Comparison of ENCODE assay signal across 16 cellular contexts in genomic region chr11:56057661-56058237, GRCh38. TPM values are rescaled to one million over a fixed set of nuclear protein-coding genes. Genes with fewer than 3 reads are reported as not detected.
DNase-seq lines count a peak whose midpoint lies in the region; FAIRE-seq and TF ChIP-seq lines count a peak whose summit lies in the region.
"Not testable (repeated sequence)": the region's sequence is repeated elsewhere in the genome, so short reads cannot be mapped to it uniquely, and the experiment has no call there.
"Had no signal": no experiment of that assay in that cellular context is flagged by ENCODE, and none has a peak within 500 bp of the region (broad histone marks: within the 10 kb centered on the region; RNA-seq: fewer than 3 reads in every experiment).

No MANE protein-coding gene starts in this region.

- not testable (repeated sequence) for H4K91ac ChIP-seq in H9 (ENCODE audit: insufficient read length, low read depth, low read length); H1 (replicated peaks; ENCODE audit: insufficient read length, low read length)

- not testable (repeated sequence) for TF ChIP-seq POLR2A in H1 (IDR thresholded peaks at IDR 0.05; ENCODE audit: control extremely low read depth in 1 of 2, low read depth in 2 of 2, low read length in 2 of 2)

- not testable (repeated sequence) for H2BK15ac ChIP-seq in H9 (ENCODE audit: low read depth, low read length); H1 (ENCODE audit: low read length); mesendoderm (replicated peaks; ENCODE audit: low read depth)

- H3K4me3 ChIP-seq in Caco-2 (ENCODE audit: low read depth, low read length); H1 (ENCODE audit: extremely low read depth in 1 of 4, insufficient read depth in 2 of 4, low read depth in 3 of 4, low read length in 4 of 4); mesendoderm (ENCODE audit: low read length); smooth muscle cell: not testable (repeated sequence)

- not testable (repeated sequence) for H2AK5ac ChIP-seq in H9 (ENCODE audit: insufficient read length, low read length); H1 (ENCODE audit: low read depth, low read length); mesendoderm (ENCODE audit: low read length)

- H3K9ac ChIP-seq in H9 (ENCODE audit: extremely low read depth, insufficient read length, low read length); H1 (replicated peaks in 1 of 4; ENCODE audit: extremely low read depth in 1 of 4, low read depth in 3 of 4, low read length in 3 of 4); mesendoderm (ENCODE audit: low read length); smooth muscle cell (ENCODE audit: low read depth): not testable (repeated sequence)

- H3F3A ChIP-seq in smooth muscle cell (ENCODE audit: low read depth), result not testable (repeated sequence)

- H3K36me3 ChIP-seq in Caco-2 (ENCODE audit: control insufficient read depth, insufficient read depth, low read length); H1 (ENCODE audit: control insufficient read depth in 2 of 4, insufficient read depth in 4 of 4, low read length in 3 of 4); mesendoderm (ENCODE audit: control insufficient read depth, insufficient read depth, low read length); smooth muscle cell (ENCODE audit: low read depth): not testable (repeated sequence)

- not testable (repeated sequence) for H3K23me2 ChIP-seq in H9 (ENCODE audit: insufficient read length, low read depth, low read length, poor library complexity, severe bottlenecking); H1 (ENCODE audit: low read depth, low read length)

- H3K79me2 ChIP-seq in H9 (ENCODE audit: insufficient read depth, low read length); H1 (ENCODE audit: control insufficient read depth in 1 of 2, insufficient read depth in 2 of 2, low read length in 2 of 2); mesendoderm (ENCODE audit: control insufficient read depth, insufficient read depth, low read length); smooth muscle cell (ENCODE audit: low read depth): not testable (repeated sequence)

- not testable (repeated sequence) for H2BK12ac ChIP-seq in H9 (ENCODE audit: insufficient read length, low read depth, low read length); H1 (ENCODE audit: low read depth, low read length)

- POLR2A ChIA-PET in Caco-2 (lab: Charles Lee); H1 (lab: Charles Lee; ENCODE audit: partially characterized antibody): not testable (repeated sequence)

- DNase-seq in Caco-2 (peak; percentile 81 to 83), H9 (peak; percentile 55), NCI-H748 (lab: John Stamatoyannopoulos, UW; ENCODE audit: unreplicated experiment) (peak; percentile 44), H1 (ENCODE audit: low read depth in 1 of 2, low spot score in 2 of 2) (peak; percentile 25 to 48), iPS DF 4.7 (ENCODE audit: extremely low read depth, low spot score) (peak; percentile 11), mesendoderm (peak; percentile 89)
- not testable (repeated sequence) for DNase-seq in smooth muscle cell (lab: John Stamatoyannopoulos, UW; ENCODE audit: unreplicated experiment)

- H3T11ph ChIP-seq in H9 (ENCODE audit: low read length), result not testable (repeated sequence)

- H3K4ac ChIP-seq in H9 (ENCODE audit: low read depth, low read length); H1 (replicated peaks; ENCODE audit: insufficient read length, low read depth, low read length); mesendoderm (ENCODE audit: low read depth, low read length): not testable (repeated sequence)

- not testable (repeated sequence) for H4K5ac ChIP-seq in H9 (ENCODE audit: insufficient read length, low read depth, low read length); H1 (ENCODE audit: insufficient read length, low read depth, low read length); mesendoderm (ENCODE audit: low read length)

- not testable (repeated sequence) for H4K20me1 ChIP-seq in H9 (ENCODE audit: control insufficient read depth, insufficient read depth, insufficient read length); H1 (replicated peaks in 1 of 2; ENCODE audit: control insufficient read depth in 1 of 2, insufficient read depth in 2 of 2, low read length in 2 of 2); smooth muscle cell (ENCODE audit: low read depth)

- H3K36me3 Mint-ChIP-seq in Caco-2 (ENCODE audit: insufficient read depth, unreplicated experiment), result peaks cover 14% of the 10 kb centered on the region
- not testable (repeated sequence) for H3K36me3 Mint-ChIP-seq in H9 (ENCODE audit: insufficient read depth in 1 of 3, low read depth in 3 of 3)

- not testable (repeated sequence) for H3K23ac ChIP-seq in H9 (ENCODE audit: insufficient read length, low read depth, low read length); H1 (ENCODE audit: insufficient read length); mesendoderm (ENCODE audit: low read length)

- TF ChIP-seq EP300 in H1 (IDR thresholded peaks at IDR 0.05; ENCODE audit: borderline replicate concordance in 1 of 2, low read depth in 2 of 2, low read length in 2 of 2), result not testable (repeated sequence)

- H3K14ac ChIP-seq in H9 (ENCODE audit: insufficient read depth, low read length); H1 (ENCODE audit: insufficient read length): not testable (repeated sequence)

- H2AFZ ChIP-seq in H9 (ENCODE audit: low read length); H1 (ENCODE audit: low read length): not testable (repeated sequence)
- H2AFZ ChIP-seq in smooth muscle cell (ENCODE audit: low read depth), result peak overlapping the region; percentile 62

- H3K56ac ChIP-seq in H9 (ENCODE audit: insufficient read length, low read depth, low read length); H1 (replicated peaks; ENCODE audit: insufficient read length, low read depth, low read length); mesendoderm (ENCODE audit: low read length): not testable (repeated sequence)

- not testable (repeated sequence) for H3K18ac ChIP-seq in H9 (ENCODE audit: insufficient read length, low read depth, low read length); H1 (ENCODE audit: extremely low read depth, low read length); mesendoderm (ENCODE audit: low read length)

- not testable (repeated sequence) for H2BK20ac ChIP-seq in H9 (ENCODE audit: low read depth, low read length, poor library complexity, severe bottlenecking); H1 (ENCODE audit: low read length)

- H3K9me3 ChIP-seq in Caco-2; H9 (ENCODE audit: control insufficient read depth, low read depth, low read length); H1 (ENCODE audit: insufficient read depth in 2 of 2, low read depth in 1 of 2, low read length in 1 of 2); smooth muscle cell (replicated peaks; ENCODE audit: low read depth): not testable (repeated sequence)

- WGBS in H9 (ENCODE audit: extremely low coverage, insufficient read length, low lambda C conversion rate), result no CpG with 5 or more reads among the region's 7 CpGs
- WGBS in H1 (ENCODE audit: extremely low coverage in 1 of 2, insufficient coverage in 1 of 2, insufficient read length in 1 of 2, insufficient replicate concordance in 2 of 2, low coverage in 1 of 2, low lambda C conversion rate in 2 of 2, missing lambda C conversion rate in 1 of 2), 2 experiments, result 37% methylated on average over 5 of the region's 7 CpGs; no CpG with 5 or more reads in 1 of the 2 experiments
- no CpG with 5 or more reads among the region's 7 CpGs for WGBS in mesendoderm (ENCODE audit: extremely low coverage, insufficient coverage, low lambda C conversion rate)
- WGBS in smooth muscle cell (ENCODE audit: low lambda C conversion rate), result 5% methylated on average over 7 of the region's 7 CpGs

- H3K4me1 ChIP-seq in Caco-2, result peaks cover 45% of the 10 kb centered on the region
- H3K4me1 ChIP-seq in H9 (ENCODE audit: insufficient read depth, low read length); H1 (replicated peaks in 1 of 4; ENCODE audit: control insufficient read depth in 3 of 4, insufficient read depth in 4 of 4, low read length in 3 of 4); mesendoderm (ENCODE audit: control insufficient read depth, low read depth, low read length); smooth muscle cell (ENCODE audit: low read depth): not testable (repeated sequence)

- FAIRE-seq in H1 (lab: Jason Lieb, UNC), result peak; percentile 86

- not testable (repeated sequence) for H3K9me3 Mint-ChIP-seq in Caco-2 (ENCODE audit: unreplicated experiment)
- peaks cover 12 to 16% of the 10 kb centered on the region in 2 experiments; a peak in 4 of 5 replicates for H3K9me3 Mint-ChIP-seq in H9

- H3K27ac Mint-ChIP-seq in Caco-2 (ENCODE audit: unreplicated experiment) (peak overlapping the region; percentile 86), H9 (peak overlapping the region; percentile 70 to 95 (median 83); a peak in 6 of 7 replicates)

- not testable (repeated sequence) for H3K27me3 ChIP-seq in Caco-2 (replicated peaks; ENCODE audit: control insufficient read depth, insufficient read depth, low read length); H9 (ENCODE audit: insufficient read depth, low read length); H1 (replicated peaks in 1 of 4; ENCODE audit: control insufficient read depth in 3 of 4, extremely low read depth in 1 of 4, insufficient read depth in 3 of 4, low read length in 3 of 4); mesendoderm (ENCODE audit: insufficient read depth, low read length, poor library complexity); smooth muscle cell (ENCODE audit: low read depth)

- TF ChIP-seq CTCF in Caco-2 (IDR thresholded peaks at IDR 0.05; ENCODE audit: insufficient read depth in 1 of 2, low read depth in 1 of 2, low read length in 1 of 2, severe bottlenecking in 1 of 2, unreplicated experiment in 1 of 2); H9 (conservative IDR thresholded peaks at IDR 0.05); H1 (IDR thresholded peaks at IDR 0.05; ENCODE audit: control extremely low read depth in 1 of 3, insufficient read depth in 1 of 3, low read depth in 1 of 3, low read length in 3 of 3); smooth muscle cell (IDR thresholded peaks at IDR 0.05; ENCODE audit: borderline replicate concordance, insufficient read depth, poor library complexity, severe bottlenecking): not testable (repeated sequence)

- H3K4me2 ChIP-seq in H9 (ENCODE audit: insufficient read depth, insufficient read length, low read length); mesendoderm (ENCODE audit: low read length); smooth muscle cell: not testable (repeated sequence)
- H3K4me2 ChIP-seq in H1 (ENCODE audit: insufficient read depth in 1 of 2, low read depth in 2 of 2, low read length in 2 of 2), result peak overlapping the region; percentile 28 to 36; a peak in 2 of 4 replicates

- H2BK120ac ChIP-seq in H9 (ENCODE audit: low read depth, low read length, poor library complexity, severe bottlenecking); H1 (replicated peaks; ENCODE audit: low read depth, low read length); mesendoderm (ENCODE audit: low read depth, low read length): not testable (repeated sequence)

- not testable (repeated sequence) for H3K79me1 ChIP-seq in H9 (ENCODE audit: insufficient read depth, low read depth, low read length, poor library complexity, severe bottlenecking); H1 (ENCODE audit: low read depth, low read length); mesendoderm (ENCODE audit: low read length)

- not testable (repeated sequence) for TF ChIP-seq RAD21 in H1 (IDR thresholded peaks at IDR 0.05 in 1 of 2, conservative IDR thresholded peaks at IDR 0.05 in 1 of 2; ENCODE audit: low read depth in 2 of 2, low read length in 2 of 2)

- not testable (repeated sequence) for H2BK5ac ChIP-seq in H9 (ENCODE audit: insufficient read length, low read length); mesendoderm (ENCODE audit: low read length)
- peak overlapping the region; percentile 66; the same call in 1 of the 2 replicates for H2BK5ac ChIP-seq in H1 (ENCODE audit: low read depth, low read length)

- H3K4me1 Mint-ChIP-seq in Caco-2 (ENCODE audit: low read depth, unreplicated experiment) (peaks cover 39% of the 10 kb centered on the region), H9 (peaks cover 40 to 50% of the 10 kb centered on the region in 2 experiments)

- not testable (repeated sequence) for BruUV-seq in Caco-2 (replicated peaks; lab: Mats Ljungman, UMichigan)

- peak overlapping the region; percentile 32 for H3K27ac ChIP-seq in H9 (ENCODE audit: insufficient read length, low read depth, low read length)
- not testable (repeated sequence) for H3K27ac ChIP-seq in H1 (ENCODE audit: low read depth, low read length); mesendoderm (ENCODE audit: low read depth, low read length); smooth muscle cell (ENCODE audit: low read depth)

- intact Hi-C loops in Caco-2 (cut with micrococcal nuclease; ENCODE audit: unreplicated experiment), result loop anchor here (1.0 to 5.0 kb wide), 5 partner anchors 9 to 101 kb away; no protein-coding TSS in a partner anchor

- CTCF ChIA-PET in Caco-2 (lab: Charles Lee); H1 (lab: Charles Lee; ENCODE audit: partially characterized antibody): not testable (repeated sequence)

- H3K4me3 Mint-ChIP-seq in Caco-2 (ENCODE audit: unreplicated experiment), result peak overlapping the region; percentile 24
- not testable (repeated sequence) for H3K4me3 Mint-ChIP-seq in H9

- not testable (repeated sequence) for H4K8ac ChIP-seq in H9 (replicated peaks; ENCODE audit: insufficient read length, low read depth, low read length); H1 (ENCODE audit: extremely low read depth, insufficient read depth, low read length); mesendoderm (ENCODE audit: low read depth, low read length)

- not testable (repeated sequence) for H3K27me3 Mint-ChIP-seq in Caco-2 (ENCODE audit: insufficient read depth, unreplicated experiment); H9 (ENCODE audit: low read depth)

RNA-seq across cellular contexts. Expression of gene OR5AS1, which starts 30.3 kb away (rescaled TPM):
- total RNA-seq in Caco-2 (2022), result not detected in 2 replicates
- not detected in 2 replicates for total RNA-seq in H9 (2021)
- total RNA-seq in H1 (2021; fragmentation: NEBNext Ultra II Directional; extraction: Animal tissue kit (Norgen Biotek cat#: 25700)), result not detected in 2 replicates
- polyA plus RNA-seq in H1 (2011; rRNA removed), result not detected in 2 replicates
- polyA plus RNA-seq in H1 (2011; cell fraction: cytosol; rRNA removed), result not detected
- not detected for polyA plus RNA-seq in H1 (2011; cell fraction: nucleus; rRNA removed)
- not detected in 4 replicates for polyA plus RNA-seq in H1 (2012, experiment 1 of 2)
- polyA plus RNA-seq in H1 (2012, experiment 2 of 2), result not detected
- not detected for polyA plus RNA-seq in H1 (2013, experiment 1 of 2)
- polyA plus RNA-seq in H1 (2013, experiment 2 of 2), result not detected
- polyA minus RNA-seq in H1 (2011; rRNA and poly(A)+ RNA removed), result not detected in 2 replicates
- not detected for polyA minus RNA-seq in H1 (2011; cell fraction: cytosol; rRNA and poly(A)+ RNA removed)
- not detected for polyA minus RNA-seq in H1 (2011; cell fraction: nucleus; rRNA and poly(A)+ RNA removed)
- polyA plus RNA-seq in mesendoderm (2013, experiment 1 of 2), result not detected
- polyA plus RNA-seq in mesendoderm (2013, experiment 2 of 2), result not detected
- not detected in 2 replicates for total RNA-seq in smooth muscle cell
- not detected in 2 replicates for polyA plus RNA-seq in smooth muscle cell
- total RNA-seq: CD4-positive, alpha-beta T cell; G401; GM12878; H4; HepG2; HT-29 had no signal
- polyA plus RNA-seq: A549, BJ, GM12878, HepG2, IgD-negative memory B cell had no signal

RNA-seq across cellular contexts. Expression of gene OR8I2, which starts 35.4 kb away (rescaled TPM):
- total RNA-seq in Caco-2 (2022) (not detected in 2 replicates), H9 (2021) (not detected in 2 replicates), smooth muscle cell (not detected in 2 replicates)
- not detected in 2 replicates for total RNA-seq in H1 (2021; fragmentation: NEBNext Ultra II Directional; extraction: Animal tissue kit (Norgen Biotek cat#: 25700))
- polyA plus RNA-seq in H1 (2011; rRNA removed) (not detected in 2 replicates), smooth muscle cell (not detected in 2 replicates)
- polyA plus RNA-seq in H1 (2011; cell fraction: cytosol; rRNA removed), result not detected
- polyA plus RNA-seq in H1 (2011; cell fraction: nucleus; rRNA removed), result not detected
- polyA plus RNA-seq in H1 (2012, experiment 1 of 2), result not detected in 4 replicates
- not detected for polyA plus RNA-seq in H1 (2012, experiment 2 of 2)
- polyA plus RNA-seq in H1 (2013, experiment 1 of 2), result not detected
- polyA plus RNA-seq in H1 (2013, experiment 2 of 2), result not detected
- not detected in 2 replicates for polyA minus RNA-seq in H1 (2011; rRNA and poly(A)+ RNA removed)
- polyA minus RNA-seq in H1 (2011; cell fraction: cytosol; rRNA and poly(A)+ RNA removed), result not detected
- not detected for polyA minus RNA-seq in H1 (2011; cell fraction: nucleus; rRNA and poly(A)+ RNA removed)
- not detected for polyA plus RNA-seq in mesendoderm (2013, experiment 1 of 2)
- not detected for polyA plus RNA-seq in mesendoderm (2013, experiment 2 of 2)
- total RNA-seq: CD4-positive, alpha-beta T cell; G401; GM12878; H4; HepG2; HT-29 had no signal
- polyA plus RNA-seq: A549, BJ, GM12878, HepG2, IgD-negative memory B cell had no signal

RNA-seq across cellular contexts. Expression of gene OR8H2, which starts 45.7 kb away (rescaled TPM):
- total RNA-seq in Caco-2 (2022), result not detected in 2 replicates
- not detected in 2 replicates for total RNA-seq in H9 (2021)
- total RNA-seq in H1 (2021; fragmentation: NEBNext Ultra II Directional; extraction: Animal tissue kit (Norgen Biotek cat#: 25700)), result not detected in 2 replicates
- polyA plus RNA-seq in H1 (2011; rRNA removed), result not detected in 2 replicates
- polyA plus RNA-seq in H1 (2011; cell fraction: cytosol; rRNA removed), result not detected
- polyA plus RNA-seq in H1 (2011; cell fraction: nucleus; rRNA removed), result not detected
- not detected in 4 replicates for polyA plus RNA-seq in H1 (2012, experiment 1 of 2)
- polyA plus RNA-seq in H1 (2012, experiment 2 of 2), result not detected
- not detected for polyA plus RNA-seq in H1 (2013, experiment 1 of 2)
- polyA plus RNA-seq in H1 (2013, experiment 2 of 2), result not detected
- not detected in 2 replicates for polyA minus RNA-seq in H1 (2011; rRNA and poly(A)+ RNA removed)
- not detected for polyA minus RNA-seq in H1 (2011; cell fraction: cytosol; rRNA and poly(A)+ RNA removed)
- not detected for polyA minus RNA-seq in H1 (2011; cell fraction: nucleus; rRNA and poly(A)+ RNA removed)
- not detected for polyA plus RNA-seq in mesendoderm (2013, experiment 1 of 2)
- not detected for polyA plus RNA-seq in mesendoderm (2013, experiment 2 of 2)
- not detected in 2 replicates for total RNA-seq in smooth muscle cell
- not detected in 2 replicates for polyA plus RNA-seq in smooth muscle cell
- total RNA-seq: CD4-positive, alpha-beta T cell; G401; GM12878; H4; HepG2; HT-29 had no signal
- polyA plus RNA-seq: A549, BJ, GM12878, HepG2, IgD-negative memory B cell had no signal
